Comparison of ENCODE assay signal across 3 cellular contexts in the genomic region with DNA sequence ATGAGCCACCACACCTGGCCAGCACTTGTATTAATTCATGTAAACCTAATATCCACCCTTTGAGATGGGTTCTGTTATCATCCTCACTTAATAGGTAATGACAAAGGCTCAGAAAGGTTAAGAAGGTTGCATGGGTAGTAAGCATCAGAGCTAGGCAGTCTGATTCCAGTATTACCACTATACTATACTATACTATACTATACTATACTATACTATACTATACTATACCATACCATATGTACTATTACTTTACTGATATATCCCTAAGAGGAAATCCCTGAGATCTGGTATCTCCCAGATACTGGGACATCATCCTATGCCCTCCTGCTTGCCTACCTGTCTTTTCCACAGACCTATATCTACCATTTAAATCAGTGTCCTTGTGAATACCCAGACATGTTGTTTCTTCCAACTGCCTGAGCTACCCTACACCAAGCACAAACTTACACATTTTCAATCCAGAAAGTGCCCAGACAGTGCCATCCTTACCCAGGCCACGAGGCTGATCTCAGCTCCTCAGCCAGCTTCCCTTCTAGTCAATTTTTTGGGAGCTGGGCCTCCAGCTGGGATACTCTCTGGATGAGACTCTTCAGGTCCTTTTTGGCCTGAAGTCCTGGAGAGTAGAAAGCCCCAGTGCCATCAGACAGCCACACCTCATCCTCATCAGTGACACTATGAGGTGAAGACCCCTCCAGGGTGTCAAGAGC. TPM values are rescaled to one million over a fixed set of nuclear protein-coding genes. Genes with fewer than 3 reads are reported as not detected.
"Had no signal": no experiment of that assay in that cellular context is flagged by ENCODE, and none has a peak within 500 bp of the region (broad histone marks: within the 10 kb centered on the region; RNA-seq: fewer than 3 reads in every experiment).

No MANE protein-coding gene starts in this region.

RNA-seq across cellular contexts. Expression of gene RNU1-1, which starts 36.3 kb away (rescaled TPM):
- polyA plus RNA-seq: stomach, thymus, urinary bladder had no signal
